Comparison of ENCODE assay signal across 27 cellular contexts in genomic region chr11:36062796-36063380, GRCh38.
A peak's percentile ranks its signal among the peaks of the same experiment; 100 is the strongest.
DNase-seq lines count a peak whose midpoint lies in the region; ATAC-seq, FAIRE-seq and TF ChIP-seq lines count a peak whose summit lies in the region.
"Had no signal": no experiment of that assay in that cellular context is flagged by ENCODE, and none has a peak within 500 bp of the region (broad histone marks: within the 10 kb centered on the region; RNA-seq: fewer than 3 reads in every experiment).

No MANE protein-coding gene starts in this region.

- POLR2A ChIA-PET in GM12878 (lab: Charles Lee), result no interaction called here

- no peaks in the 10 kb centered on the region; a peak in 1 of 4 replicates for H3K27me3 ChIP-seq in GM12878 (replicated peaks in 1 of 2; ENCODE audit: control insufficient read depth in 2 of 2, insufficient read depth in 2 of 2, low read length in 1 of 2)
- H3K27me3 ChIP-seq in left lung, result no peaks in the 10 kb centered on the region
- H3K27me3 ChIP-seq: body of pancreas, heart left ventricle, transverse colon had no signal

- H3K36me3 ChIP-seq in GM12878 (ENCODE audit: control insufficient read depth in 2 of 2, insufficient read depth in 2 of 2, low read length in 1 of 2) (no peaks in the 10 kb centered on the region), left lung (no peaks in the 10 kb centered on the region)
- H3K36me3 ChIP-seq: heart left ventricle, transverse colon had no signal

- no peak overlapping the region for H3K9ac ChIP-seq in GM12878 (ENCODE audit: control insufficient read depth, insufficient read depth, low read length)

- peaks cover 4% of the 10 kb centered on the region for H3K9me3 Mint-ChIP-seq in activated CD4-positive, alpha-beta T cell treated with anti-CD3 and anti-CD28 coated beads, Interleukin-2, amount 10 ng/mL, durations not matched to agents 24 days and 14 days

- in situ Hi-C loops in GM12878 (cut with MboI), result no loop called here

- H3K27me3 Mint-ChIP-seq in activated CD4-positive, alpha-beta T cell treated with anti-CD3 and anti-CD28 coated beads, Interleukin-2, amount 10 ng/mL, durations not matched to agents 24 days and 14 days, result peaks cover 6% of the 10 kb centered on the region

- CTCF ChIA-PET in GM12878 (lab: Yijun Ruan, JAX), result interaction anchor here (1.1 to 1.5 kb wide), 2 partner anchors 196 to 241 kb away, joined by 3 to 6 read pairs; no protein-coding TSS in a partner anchor

- H3K9me3 ChIP-seq in GM12878 (replicated peaks; ENCODE audit: control insufficient read depth, insufficient read depth, low read length) (peaks cover 3% of the 10 kb centered on the region; the same call in 1 of the 3 replicates), left lung (peaks cover 0 to 18% of the 10 kb centered on the region in 2 donors)
- H3K9me3 ChIP-seq: mucosa of descending colon, transverse colon had no signal

- no peaks in the 10 kb centered on the region for H3K79me2 ChIP-seq in GM12878 (ENCODE audit: control insufficient read depth, insufficient read depth, low read length)

- RAD21 ChIA-PET in GM12878 (lab: Charles Lee; ENCODE audit: unreplicated experiment), result interaction anchor here (1.2 kb wide), 1 partner anchor 241 kb away, joined by 3 read pairs; no protein-coding TSS in a partner anchor

- H3K27ac ChIP-seq in GM12878 (ENCODE audit: control insufficient read depth, insufficient read depth) (no peak overlapping the region), left lung (peak overlapping the region in 1 of 2 donors; percentile 57)
- H3K27ac ChIP-seq: SK-N-MC, transverse colon had no signal

- FAIRE-seq in GM12878 (lab: Jason Lieb, UNC), result no peak
- FAIRE-seq: colon, H54 had no signal

- intact Hi-C loops in GM12878 (cut with micrococcal nuclease; ENCODE audit: unreplicated experiment) (no loop called here), left lung (cut with DNase I) (no loop called here), sciatic nerve (cut with DNase I) (no loop called here), lower leg skin (cut with DNase I; ENCODE audit: low total_unique reads) (no loop called here)
- intact Hi-C loops in activated CD4-positive, alpha-beta T cell treated with anti-CD3 and anti-CD28 coated beads, Interleukin-2, amount 10 ng/mL, durations not matched to agents 24 days and 14 days (cut with micrococcal nuclease), result no loop called here

- ATAC-seq in GM12878 (peak; percentile 32; the same call in 2 of the 3 replicates), left lung (peak; percentile 24), sciatic nerve (peak; percentile 43), HG03571 (IDR thresholded peaks at IDR 0.05; ENCODE audit: unreplicated experiment) (no peak)
- ATAC-seq: body of pancreas; effector memory CD8-positive, alpha-beta T cell; heart left ventricle; left lobe of liver; mucosa of descending colon; stimulated activated naive CD8-positive, alpha-beta T cell treated with anti-CD3 and anti-CD28 coated beads, Interleukin-15, amount 100 ng/mL, for 72 hours had no signal

- H3K4me3 ChIP-seq in GM12878 (no peak overlapping the region), left lung (no peak overlapping the region), lower leg skin (ENCODE audit: low read depth, poor library complexity, severe bottlenecking) (no peak overlapping the region)
- H3K4me3 ChIP-seq: body of pancreas, heart left ventricle, mucosa of descending colon, SK-N-MC, transverse colon had no signal

- no peak overlapping the region for H3K4me3 Mint-ChIP-seq in activated CD4-positive, alpha-beta T cell treated with anti-CD3 and anti-CD28 coated beads, Interleukin-2, amount 10 ng/mL, durations not matched to agents 24 days and 14 days
- H3K4me3 Mint-ChIP-seq: activated B cell treated with CpG ODN at 0.5 μM for 24 hours; CD14-positive monocyte; effector memory CD8-positive, alpha-beta T cell; stimulated activated naive CD8-positive, alpha-beta T cell treated with anti-CD3 and anti-CD28 coated beads, Interleukin-15, amount 100 ng/mL, for 72 hours had no signal

- no peak overlapping the region for H3K27ac Mint-ChIP-seq in activated CD4-positive, alpha-beta T cell treated with anti-CD3 and anti-CD28 coated beads, Interleukin-2, amount 10 ng/mL, durations not matched to agents 24 days and 14 days
- H3K27ac Mint-ChIP-seq: activated B cell treated with CpG ODN at 0.5 μM for 24 hours; effector memory CD8-positive, alpha-beta T cell; stimulated activated naive CD8-positive, alpha-beta T cell treated with anti-CD3 and anti-CD28 coated beads, Interleukin-15, amount 100 ng/mL, for 72 hours had no signal

- TF ChIP-seq RAD21 in GM12878 (IDR thresholded peaks at IDR 0.05; ENCODE audit: insufficient read depth, low read depth, low read length), result no peak

- TF ChIP-seq EP300 in GM12878 (IDR thresholded peaks at IDR 0.05; ENCODE audit: borderline replicate concordance in 1 of 2, control insufficient read depth in 1 of 2, low read depth in 2 of 2, low read length in 2 of 2), result no peak

- SMC1A ChIA-PET in GM12878 (lab: Charles Lee; ENCODE audit: uncharacterized antibody, unreplicated experiment), result interaction anchor here (1.3 kb wide), 1 partner anchor 69 kb away, joined by 4 read pairs; no protein-coding TSS in a partner anchor

- no peaks in the 10 kb centered on the region for H3K4me1 ChIP-seq in GM12878 (ENCODE audit: control insufficient read depth, insufficient read depth, low read length)
- H3K4me1 ChIP-seq in left lung, result peaks cover 0 to 13% of the 10 kb centered on the region in 2 donors
- H3K4me1 ChIP-seq: body of pancreas, transverse colon had no signal

- no peaks in the 10 kb centered on the region for H3K4me1 Mint-ChIP-seq in activated CD4-positive, alpha-beta T cell treated with anti-CD3 and anti-CD28 coated beads, Interleukin-2, amount 10 ng/mL, durations not matched to agents 24 days and 14 days
- H3K4me1 Mint-ChIP-seq: stimulated activated naive CD8-positive, alpha-beta T cell treated with anti-CD3 and anti-CD28 coated beads, Interleukin-15, amount 100 ng/mL, for 72 hours had no signal

- no peaks in the 10 kb centered on the region for H4K20me1 ChIP-seq in GM12878 (ENCODE audit: control insufficient read depth, insufficient read depth)

- DNase-seq in EH (ENCODE audit: low read depth) (peak; percentile 72), GM12878 (ENCODE audit: low read depth, low spot score) (no peak), left lung (no peak), sciatic nerve (ENCODE audit: low spot score) (no peak), lower leg skin (ENCODE audit: low spot score in 2 of 2) (no peak), medulla oblongata (ENCODE audit: extremely low spot score) (no peak)
- DNase-seq in activated CD4-positive, alpha-beta T cell treated with anti-CD3 and anti-CD28 coated beads, Interleukin-2, amount 10 ng/mL, durations not matched to agents 24 days and 14 days, result no peak
- DNase-seq: ACHN; activated B cell treated with CpG ODN at 0.5 μM for 24 hours; activated CD4-positive, alpha-beta T cell treated with anti-CD3 and anti-CD28 coated beads, Interleukin-2, amount 50 U/mL, for 48 hours; activated effector memory CD4-positive, alpha-beta T cell treated with anti-CD3 and anti-CD28 coated beads, Interleukin-2, amount 50 U/mL, for 16 hours; activated T-cell treated with anti-CD3 and anti-CD28 coated beads for 4 hours; body of pancreas; effector memory CD8-positive, alpha-beta T cell; heart left ventricle; mucosa of descending colon; NCI-H1417; NCI-H510A; stimulated activated CD4-positive, alpha-beta T cell treated with anti-CD3 and anti-CD28 coated beads, Interleukin-12 subunit alpha, Interleukin-12 subunit beta, amount 100 ng/mL, for 4 hours; stimulated activated naive CD8-positive, alpha-beta T cell treated with anti-CD3 and anti-CD28 coated beads, Interleukin-15, amount 100 ng/mL, for 72 hours; transverse colon had no signal

- no peak for TF ChIP-seq POLR2A in GM12878 (IDR thresholded peaks at IDR 0.05; ENCODE audit: low read depth, low read length)
- no peak for TF ChIP-seq POLR2A in lower leg skin (IDR thresholded peaks at IDR 0.05)

- TF ChIP-seq CTCF in GM12878 (IDR thresholded peaks at IDR 0.05 in 2 of 3, conservative IDR thresholded peaks at IDR 0.05 in 1 of 3; ENCODE audit: control insufficient read depth in 2 of 3, extremely low read depth in 1 of 3, insufficient read depth in 1 of 3, low read depth in 3 of 3, low read length in 3 of 3), result no peak
- TF ChIP-seq CTCF in left lung (IDR thresholded peaks at IDR 0.05), result no peak
- TF ChIP-seq CTCF in lower leg skin (IDR thresholded peaks at IDR 0.05), result no peak

- no peak overlapping the region for H2AFZ ChIP-seq in GM12878 (ENCODE audit: control insufficient read depth, low read depth, low read length)

- no peaks in the 10 kb centered on the region for H3K36me3 Mint-ChIP-seq in activated CD4-positive, alpha-beta T cell treated with anti-CD3 and anti-CD28 coated beads, Interleukin-2, amount 10 ng/mL, durations not matched to agents 24 days and 14 days (ENCODE audit: low read depth)

- 25% methylated on average over 3 of the region's 3 CpGs for WGBS in GM12878 (ENCODE audit: insufficient coverage, insufficient replicate concordance, low lambda C conversion rate, missing lambda C conversion rate)
- 51 to 56% methylated on average over 3 of the region's 3 CpGs for WGBS in lower leg skin, 2 donors

- no peak overlapping the region for H3K4me2 ChIP-seq in GM12878 (ENCODE audit: control insufficient read depth, insufficient read depth)

- no TSS peak for BruUV-seq in GM12878 (replicated peaks; lab: Mats Ljungman, UMichigan)

TF ChIP-seq in GM12878, 131 proteins besides CTCF, POLR2A, EP300 and RAD21 (continues in another document):
- TF ChIP-seq ZBTB4 (CRISPR knock-in tag; IDR thresholded peaks at IDR 0.05), result no peak
- no peak for TF ChIP-seq SP1 (IDR thresholded peaks at IDR 0.05; ENCODE audit: low read depth, low read length)
